Comparison of ENCODE assay signal across 8 cellular contexts in the genomic region with DNA sequence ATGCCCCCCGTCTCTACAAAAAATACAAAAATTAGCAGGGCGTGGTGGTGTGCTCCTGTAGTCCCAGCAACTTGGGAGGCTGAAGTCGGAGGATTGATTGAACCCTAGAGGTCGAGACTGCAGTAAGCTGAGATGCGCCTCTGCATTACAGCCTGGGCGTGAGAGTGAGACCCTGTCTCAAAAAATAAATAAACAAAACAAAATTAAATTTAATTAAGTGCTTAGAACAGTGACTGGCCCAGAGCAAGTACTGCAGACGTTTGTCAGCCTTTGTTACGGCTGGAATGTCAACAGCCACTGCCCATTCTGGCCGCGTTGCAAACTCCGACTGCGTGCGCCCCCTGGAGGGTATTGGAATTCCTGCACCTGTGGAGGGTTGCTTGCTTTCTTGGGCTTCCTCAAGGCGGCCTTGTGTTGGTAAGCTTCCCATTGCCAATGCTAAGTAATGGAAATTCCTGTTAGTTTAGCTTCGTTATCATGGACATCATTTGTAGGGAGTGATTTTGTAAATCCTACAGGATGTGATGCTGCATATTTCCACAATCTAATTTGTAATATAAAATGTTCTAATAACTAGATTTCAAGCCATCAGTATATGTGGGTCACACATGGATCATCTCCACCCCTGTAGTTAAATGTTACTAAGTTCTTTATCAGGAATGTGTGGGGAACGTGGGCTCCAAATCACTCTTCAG. TPM values are rescaled to one million over a fixed set of nuclear protein-coding genes. Genes with fewer than 3 reads are reported as not detected.
DNase-seq lines count a peak whose midpoint lies in the region; ATAC-seq and TF ChIP-seq lines count a peak whose summit lies in the region.

No MANE protein-coding gene starts in this region.

- no peaks in the 10 kb centered on the region for H3K9me3 Mint-ChIP-seq in naive thymus-derived CD8-positive, alpha-beta T cell
- H3K9me3 Mint-ChIP-seq in stimulated activated memory B cell treated with anti-CD40 and anti-IgM and Interleukin-4, amounts not matched to agents 10 μg/mL and 1 μg/mL and 100 μg/mL, for 72 hours, result peaks cover 2% of the 10 kb centered on the region

- peaks cover 11 to 59% (median 30%) of the 10 kb centered on the region in 5 donors for H3K27me3 Mint-ChIP-seq in naive thymus-derived CD8-positive, alpha-beta T cell
- H3K27me3 Mint-ChIP-seq in stimulated activated memory B cell treated with anti-CD40 and anti-IgM and Interleukin-4, amounts not matched to agents 10 μg/mL and 1 μg/mL and 100 μg/mL, for 72 hours, result peaks cover 67% of the 10 kb centered on the region

- peaks cover 0 to 2% (median 0%) of the 10 kb centered on the region in 4 donors for H3K4me1 Mint-ChIP-seq in naive thymus-derived CD8-positive, alpha-beta T cell
- no peaks in the 10 kb centered on the region for H3K4me1 Mint-ChIP-seq in stimulated activated memory B cell treated with anti-CD40 and anti-IgM and Interleukin-4, amounts not matched to agents 10 μg/mL and 1 μg/mL and 100 μg/mL, for 72 hours

- peak; percentile 70 for ATAC-seq in HG03159 (IDR thresholded peaks at IDR 0.05; ENCODE audit: unreplicated experiment)
- peak; percentile 59 to 67 for ATAC-seq in naive thymus-derived CD8-positive, alpha-beta T cell
- ATAC-seq in stimulated activated memory B cell treated with anti-CD40 and anti-IgM and Interleukin-4, amounts not matched to agents 10 μg/mL and 1 μg/mL and 100 μg/mL, for 72 hours, result peak; percentile 56
- no peak for ATAC-seq in HG03571 (IDR thresholded peaks at IDR 0.05; ENCODE audit: unreplicated experiment)

- H3K36me3 Mint-ChIP-seq in naive thymus-derived CD8-positive, alpha-beta T cell, result no peaks in the 10 kb centered on the region
- H3K36me3 Mint-ChIP-seq in stimulated activated memory B cell treated with anti-CD40 and anti-IgM and Interleukin-4, amounts not matched to agents 10 μg/mL and 1 μg/mL and 100 μg/mL, for 72 hours, result no peaks in the 10 kb centered on the region

- no peak overlapping the region for H3K4me3 Mint-ChIP-seq in naive thymus-derived CD8-positive, alpha-beta T cell
- no peak overlapping the region for H3K4me3 Mint-ChIP-seq in stimulated activated memory B cell treated with anti-CD40 and anti-IgM and Interleukin-4, amounts not matched to agents 10 μg/mL and 1 μg/mL and 100 μg/mL, for 72 hours

- POLR2A ChIA-PET in naive thymus-derived CD8-positive, alpha-beta T cell (lab: Charles Lee), result no interaction called here

- no peak for TF ChIP-seq POLR2A in erythroblast (IDR thresholded peaks at IDR 0.05; ENCODE audit: low read length)

- peak; percentile 74 for DNase-seq in ELR (ENCODE audit: low read depth)
- DNase-seq in OCI-M1 (lab: John Stamatoyannopoulos, UW), result peak; percentile 78
- peak; percentile 65 for DNase-seq in activated T-cell treated with anti-CD3 and anti-CD28 coated beads for 1 hour (ENCODE audit: low read depth)
- peak; percentile 68 to 81 for DNase-seq in erythroblast (lab: John Stamatoyannopoulos, UW)
- DNase-seq in naive thymus-derived CD8-positive, alpha-beta T cell, result peak; percentile 46 to 81 (median 64)

- no peak overlapping the region for H3K27ac Mint-ChIP-seq in naive thymus-derived CD8-positive, alpha-beta T cell
- no peak overlapping the region for H3K27ac Mint-ChIP-seq in stimulated activated memory B cell treated with anti-CD40 and anti-IgM and Interleukin-4, amounts not matched to agents 10 μg/mL and 1 μg/mL and 100 μg/mL, for 72 hours

RNA-seq across cellular contexts. Expression of a gene that starts 15.9 kb away (rescaled TPM):
- total RNA-seq in naive thymus-derived CD8-positive, alpha-beta T cell, result not detected
- polyA plus RNA-seq in naive thymus-derived CD8-positive, alpha-beta T cell, result not detected

RNA-seq across cellular contexts. Expression of a gene that starts 19.4 kb away (rescaled TPM):
- not detected for total RNA-seq in naive thymus-derived CD8-positive, alpha-beta T cell
- not detected for polyA plus RNA-seq in naive thymus-derived CD8-positive, alpha-beta T cell

RNA-seq across cellular contexts. Expression of a gene that starts 58.6 kb away (rescaled TPM):
- 1 to 10 TPM; 1.3 to 1.6 TPM for total RNA-seq in naive thymus-derived CD8-positive, alpha-beta T cell
- polyA plus RNA-seq in naive thymus-derived CD8-positive, alpha-beta T cell, result not detected
